8 cellular contexts compared by ENCODE assay signal in the genomic region with DNA sequence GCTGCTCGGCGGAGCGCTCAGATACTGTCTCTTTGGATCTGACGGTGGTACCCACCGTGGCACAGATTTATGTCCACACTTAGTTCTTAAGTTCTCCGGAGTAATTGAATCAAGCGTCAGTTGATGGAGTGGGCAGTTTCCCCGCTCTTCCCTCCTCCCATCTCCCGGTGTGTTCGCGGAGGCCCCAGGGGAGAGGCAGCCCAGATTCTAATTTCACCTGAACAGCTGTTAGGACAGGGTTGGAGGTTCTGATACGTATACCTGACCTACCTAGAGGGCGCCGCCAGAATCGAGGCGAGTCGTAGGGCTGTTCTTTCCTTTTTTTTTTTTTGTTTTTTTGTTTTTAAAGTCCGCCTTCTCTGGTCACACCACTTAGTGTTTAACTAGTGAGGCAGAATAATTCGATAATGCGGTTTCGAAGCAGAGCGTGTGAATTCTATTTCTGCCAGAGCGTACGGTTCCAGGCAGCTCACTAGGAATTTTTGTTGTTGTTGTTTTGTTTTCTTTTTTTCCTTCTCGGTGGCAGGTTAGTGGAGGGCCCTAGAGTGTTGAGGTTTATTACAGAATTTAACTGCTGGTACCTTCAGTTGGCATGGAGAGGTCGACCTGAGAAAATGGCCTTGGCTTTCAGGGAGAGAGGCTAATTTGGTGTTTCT. TPM values are rescaled to one million over a fixed set of nuclear protein-coding genes. Genes with fewer than 3 reads are reported as not detected.
DNase-seq lines count a peak whose midpoint lies in the region; ATAC-seq and TF ChIP-seq lines count a peak whose summit lies in the region.

No MANE protein-coding gene starts in this region.

- no peaks in the 10 kb centered on the region for H3K9me3 ChIP-seq in mucosa of rectum (ENCODE audit: control insufficient read depth in 2 of 2, low read length in 2 of 2)

- H3K27me3 ChIP-seq in mucosa of rectum (ENCODE audit: control insufficient read depth in 2 of 2, insufficient read depth in 2 of 2, low read length in 2 of 2) = no peaks in the 10 kb centered on the region

- H3K27ac ChIP-seq in mucosa of rectum (ENCODE audit: low read depth in 2 of 2, low read length in 2 of 2) = peak overlapping the region in 1 of 2 donors; percentile 84

- no peak for TF ChIP-seq CTCF in chondrocyte (IDR thresholded peaks at IDR 0.05)

- H3K27me3 Mint-ChIP-seq in chondrocyte (ENCODE audit: low read depth) = peaks cover 53% of the 10 kb centered on the region

- DNase-seq in activated CD8-positive, alpha-beta memory T cell treated with anti-CD3 and anti-CD28 coated beads for 24 hours = peak; percentile 60
- no peak for DNase-seq in activated CD8-positive, alpha-beta memory T cell treated with anti-CD3 and anti-CD28 coated beads, Interleukin-2, amount 50 U/mL, for 48 hours
- DNase-seq in NCI-H187 treated with DMSO at 0.1 percent for 48 hours (lab: John Stamatoyannopoulos, UW) (peak; percentile 40), chondrocyte (ENCODE audit: low spot score) (no peak), globus pallidus (ENCODE audit: low spot score) (no peak)

- H3K27ac Mint-ChIP-seq in chondrocyte (ENCODE audit: unreplicated experiment) = no peak overlapping the region

- H3K4me1 ChIP-seq in mucosa of rectum (ENCODE audit: control insufficient read depth in 2 of 2, insufficient read depth in 2 of 2, low read length in 2 of 2) = peaks cover 5 to 12% of the 10 kb centered on the region in 2 donors

- H3K36me3 Mint-ChIP-seq in chondrocyte (ENCODE audit: low read depth) = peaks cover 5% of the 10 kb centered on the region

- peak overlapping the region; percentile 65 for H3K4me3 Mint-ChIP-seq in chondrocyte (ENCODE audit: unreplicated experiment)

- H3K9me3 Mint-ChIP-seq in chondrocyte (ENCODE audit: low read depth) = peaks cover 16% of the 10 kb centered on the region

- H3K36me3 ChIP-seq in mucosa of rectum (ENCODE audit: control insufficient read depth in 2 of 2, insufficient read depth in 2 of 2, low read length in 2 of 2) = no peaks in the 10 kb centered on the region

- peak overlapping the region; percentile 63 to 77 for H3K4me3 ChIP-seq in mucosa of rectum (ENCODE audit: low read length in 2 of 2)

- peaks cover 14% of the 10 kb centered on the region for H3K4me1 Mint-ChIP-seq in chondrocyte (ENCODE audit: low read depth)

- peak overlapping the region; percentile 52 to 67 for H3K9ac ChIP-seq in mucosa of rectum (ENCODE audit: low read depth in 1 of 2, low read length in 2 of 2)

- ATAC-seq in HG03159 (IDR thresholded peaks at IDR 0.05; ENCODE audit: unreplicated experiment) (no peak), HG03469 (IDR thresholded peaks at IDR 0.05; ENCODE audit: unreplicated experiment) (no peak)

RNA-seq across cellular contexts. Expression of a gene that starts 22.3 kb away (rescaled TPM):
- total RNA-seq in chondrocyte = 133 to 154 TPM (median 135 TPM) in 3 replicates

RNA-seq across cellular contexts. Expression of a gene that starts 42.9 kb away (rescaled TPM):
- total RNA-seq in chondrocyte = 1.7 to 2.0 TPM (median 1.7 TPM) in 3 replicates

Comparison
In these comparisons a context has a peak if more than half of its experiments do, and no peak if none do; other contexts are left out.
1. DNase-seq: peak in activated CD8-positive, alpha-beta memory T cell treated with anti-CD3 and anti-CD28 coated beads for 24 hours (single experiment) and NCI-H187 treated with DMSO at 0.1 percent for 48 hours (single experiment); none in activated CD8-positive, alpha-beta memory T cell treated with anti-CD3 and anti-CD28 coated beads, Interleukin-2, amount 50 U/mL, for 48 hours (single experiment), chondrocyte (single experiment) and globus pallidus (single experiment).